Comparison of ENCODE assay signal across 9 cellular contexts in genomic region chr1:107058245-107059032, GRCh38. TPM values are rescaled to one million over a fixed set of nuclear protein-coding genes. Genes with fewer than 3 reads are reported as not detected.
A peak's percentile ranks its signal among the peaks of the same experiment; 100 is the strongest.
DNase-seq lines count a peak whose midpoint lies in the region; ATAC-seq, FAIRE-seq and TF ChIP-seq lines count a peak whose summit lies in the region.
"Had no signal": no experiment of that assay in that cellular context is flagged by ENCODE, and none has a peak within 500 bp of the region (broad histone marks: within the 10 kb centered on the region; RNA-seq: fewer than 3 reads in every experiment).

No MANE protein-coding gene starts in this region.

- TF ChIP-seq CTCF in CD4-positive, alpha-beta T cell (IDR thresholded peaks at IDR 0.05), result no peak
- TF ChIP-seq CTCF in HFFc6 (IDR thresholded peaks at IDR 0.05) (no peak), esophagus squamous epithelium (IDR thresholded peaks at IDR 0.05) (no peak)

- H3K9me3 Mint-ChIP-seq in CD4-positive, alpha-beta T cell, result no peaks in the 10 kb centered on the region
- no peaks in the 10 kb centered on the region for H3K9me3 Mint-ChIP-seq in HFFc6
- H3K9me3 Mint-ChIP-seq in activated naive CD8-positive, alpha-beta T cell treated with anti-CD3 and anti-CD28 coated beads, Interleukin-2, amount 50 U/mL, for 24 hours, result peaks cover 4% of the 10 kb centered on the region

- CTCF ChIA-PET in CD4-positive, alpha-beta T cell (lab: Charles Lee), result no interaction called here

- H2BK5ac ChIP-seq in mesendoderm (ENCODE audit: low read length), result no peak overlapping the region

- peak overlapping the region; percentile 98 for H3K4me3 Mint-ChIP-seq in CD4-positive, alpha-beta T cell
- peak overlapping the region; percentile 97 for H3K4me3 Mint-ChIP-seq in HFFc6
- H3K4me3 Mint-ChIP-seq in activated naive CD8-positive, alpha-beta T cell treated with anti-CD3 and anti-CD28 coated beads, Interleukin-2, amount 50 U/mL, for 24 hours, result peak overlapping the region; percentile 94

- POLR2A ChIA-PET in CD4-positive, alpha-beta T cell (lab: Charles Lee), result interaction anchor here (2.9 kb wide), 1 partner anchor 11 kb away, joined by 11 read pairs; no protein-coding TSS in a partner anchor

- H3K36me3 ChIP-seq in mesendoderm (ENCODE audit: control insufficient read depth, insufficient read depth, low read length) (no peaks in the 10 kb centered on the region), esophagus squamous epithelium (peaks cover 0 to 16% (median 0%) of the 10 kb centered on the region in 3 donors)

- H3K27me3 ChIP-seq in CD4-positive, alpha-beta T cell (ENCODE audit: control insufficient read depth, insufficient read depth, low read length), result no peaks in the 10 kb centered on the region
- H3K27me3 ChIP-seq in mesendoderm (ENCODE audit: insufficient read depth, low read length, poor library complexity) (no peaks in the 10 kb centered on the region), esophagus squamous epithelium (no peaks in the 10 kb centered on the region)

- DNase-seq in CD4-positive, alpha-beta T cell, result no peak
- DNase-seq in HFFc6 (no peak), mesendoderm (peak; percentile 5), HTR-8/SVneo (ENCODE audit: insufficient read length, low spot score) (no peak), esophagus squamous epithelium (lab: John Stamatoyannopoulos, UW) (no peak), hepatic stellate cell (ENCODE audit: low spot score) (no peak), NCI-H226 (no peak)
- DNase-seq in activated naive CD8-positive, alpha-beta T cell treated with anti-CD3 and anti-CD28 coated beads, Interleukin-2, amount 50 U/mL, for 24 hours, result no peak
- DNase-seq: KG1 had no signal

- H3K9ac ChIP-seq in mesendoderm (ENCODE audit: low read length), result peak overlapping the region; percentile 98

- peaks cover 14% of the 10 kb centered on the region for H3K79me2 ChIP-seq in mesendoderm (ENCODE audit: control insufficient read depth, insufficient read depth, low read length)

- no peak overlapping the region for H3K23ac ChIP-seq in mesendoderm (ENCODE audit: low read length)

- H3K4me2 ChIP-seq in mesendoderm (ENCODE audit: low read length), result peak overlapping the region; percentile 82

- no peaks in the 10 kb centered on the region for H3K9me3 ChIP-seq in CD4-positive, alpha-beta T cell (ENCODE audit: control insufficient read depth, low read length)
- no peaks in the 10 kb centered on the region for H3K9me3 ChIP-seq in esophagus squamous epithelium

- no peak overlapping the region for H2AK5ac ChIP-seq in mesendoderm (ENCODE audit: low read length)

- H3K56ac ChIP-seq in mesendoderm (ENCODE audit: low read length), result peak overlapping the region; percentile 93

- intact Hi-C loops in CD4-positive, alpha-beta T cell (cut with DNase I, micrococcal nuclease), result no loop called here
- intact Hi-C loops in esophagus squamous epithelium (cut with DNase I), result no loop called here

- no CpG with 5 or more reads among the region's 4 CpGs for WGBS in mesendoderm (ENCODE audit: extremely low coverage, insufficient coverage, low lambda C conversion rate)
- WGBS in esophagus squamous epithelium, 2 donors, result 73 to 76% methylated on average over 4 of the region's 4 CpGs

- peaks cover 27% of the 10 kb centered on the region for H3K4me1 Mint-ChIP-seq in CD4-positive, alpha-beta T cell (ENCODE audit: low read depth)
- peaks cover 20% of the 10 kb centered on the region for H3K4me1 Mint-ChIP-seq in HFFc6 (ENCODE audit: low read depth)
- peaks cover 29% of the 10 kb centered on the region for H3K4me1 Mint-ChIP-seq in activated naive CD8-positive, alpha-beta T cell treated with anti-CD3 and anti-CD28 coated beads, Interleukin-2, amount 50 U/mL, for 24 hours

- H4K8ac ChIP-seq in mesendoderm (ENCODE audit: low read depth, low read length), result no peak overlapping the region

- H3K4ac ChIP-seq in mesendoderm (ENCODE audit: low read depth, low read length), result no peak overlapping the region

- peak overlapping the region; percentile 96 for H3K27ac Mint-ChIP-seq in CD4-positive, alpha-beta T cell
- H3K27ac Mint-ChIP-seq in HFFc6, result no peak overlapping the region
- H3K27ac Mint-ChIP-seq in activated naive CD8-positive, alpha-beta T cell treated with anti-CD3 and anti-CD28 coated beads, Interleukin-2, amount 50 U/mL, for 24 hours, result peak overlapping the region; percentile 98

- H3K4me3 ChIP-seq in mesendoderm (ENCODE audit: low read length), result no peak overlapping the region
- H3K4me3 ChIP-seq in esophagus squamous epithelium, result peak overlapping the region in 1 of 4 donors; percentile 75

- H3K36me3 Mint-ChIP-seq in CD4-positive, alpha-beta T cell (ENCODE audit: low read depth), result peaks cover 44% of the 10 kb centered on the region
- peaks cover 6% of the 10 kb centered on the region for H3K36me3 Mint-ChIP-seq in HFFc6 (ENCODE audit: low read depth)
- H3K36me3 Mint-ChIP-seq in activated naive CD8-positive, alpha-beta T cell treated with anti-CD3 and anti-CD28 coated beads, Interleukin-2, amount 50 U/mL, for 24 hours (ENCODE audit: low read depth), result peaks cover 43% of the 10 kb centered on the region

- H4K5ac ChIP-seq in mesendoderm (ENCODE audit: low read length), result no peak overlapping the region

- TF ChIP-seq POLR2A in esophagus squamous epithelium (IDR thresholded peaks at IDR 0.05), result no peak

- no peak overlapping the region for H2BK120ac ChIP-seq in mesendoderm (ENCODE audit: low read depth, low read length)

- peaks cover 6% of the 10 kb centered on the region for H3K79me1 ChIP-seq in mesendoderm (ENCODE audit: low read length)

- H3K18ac ChIP-seq in mesendoderm (ENCODE audit: low read length), result no peak overlapping the region

- no peak overlapping the region for H2BK15ac ChIP-seq in mesendoderm (replicated peaks; ENCODE audit: low read depth)

- H3K27me3 Mint-ChIP-seq in CD4-positive, alpha-beta T cell, result no peaks in the 10 kb centered on the region
- no peaks in the 10 kb centered on the region for H3K27me3 Mint-ChIP-seq in HFFc6 (ENCODE audit: insufficient read depth)
- no peaks in the 10 kb centered on the region for H3K27me3 Mint-ChIP-seq in activated naive CD8-positive, alpha-beta T cell treated with anti-CD3 and anti-CD28 coated beads, Interleukin-2, amount 50 U/mL, for 24 hours

- no peak for FAIRE-seq in HTR-8/SVneo (lab: Jason Lieb, UNC)

- H3K4me1 ChIP-seq in mesendoderm (ENCODE audit: control insufficient read depth, low read depth, low read length) (no peaks in the 10 kb centered on the region), esophagus squamous epithelium (peaks cover 5 to 21% (median 12%) of the 10 kb centered on the region in 3 donors)

- ATAC-seq in CD4-positive, alpha-beta T cell (ENCODE audit: poor library complexity), result no peak
- no peak for ATAC-seq in activated naive CD8-positive, alpha-beta T cell treated with anti-CD3 and anti-CD28 coated beads, Interleukin-2, amount 50 U/mL, for 24 hours

- H3K27ac ChIP-seq in CD4-positive, alpha-beta T cell (ENCODE audit: low read depth, low read length), result no peak overlapping the region
- H3K27ac ChIP-seq in mesendoderm (ENCODE audit: low read depth, low read length) (no peak overlapping the region), esophagus squamous epithelium (no peak overlapping the region)

RNA-seq across cellular contexts. Expression of gene PRMT6, which starts 2.0 kb away (rescaled TPM):
- 1 to 10 TPM; 6.1 to 7.9 TPM for total RNA-seq in CD4-positive, alpha-beta T cell
- 10 to 100 TPM in 3 of 6 experiments, 1 to 10 TPM in 3; 9.7 to 14.8 (median 10.2) TPM for total RNA-seq in HFFc6 (2021; fragmentation: NEBNext Ultra II Directional; extraction: Animal tissue kit (Norgen Biotek cat#: 25700))
- 26.7 TPM for polyA plus RNA-seq in mesendoderm (2013, experiment 1 of 2)
- polyA plus RNA-seq in mesendoderm (2013, experiment 2 of 2), result 25.9 TPM
- total RNA-seq in esophagus squamous epithelium, result 10 to 100 TPM in 3 of 4 donors, 1 to 10 TPM in 1; 8.2 to 20.6 (median 13.7) TPM
